Comparison of ENCODE assay signal across 23 cellular contexts in genomic region chr3:136008221-136008620, GRCh38.
"Had no signal": no experiment of that assay in that cellular context is flagged by ENCODE, and none has a peak within 500 bp of the region (broad histone marks: within the 10 kb centered on the region; RNA-seq: fewer than 3 reads in every experiment).

No MANE protein-coding gene starts in this region.

- H2AFZ ChIP-seq: hepatocyte, neural progenitor cell had no signal

- H3K4me3 Mint-ChIP-seq: memory B cell; natural killer cell treated with Interleukin-12 subunit alpha and Interleukin-12 subunit beta and Interleukin-15 and Interleukin-18, amount 100 ng/mL, for 72 hours; neural progenitor cell had no signal

- H3K9me3 Mint-ChIP-seq: memory B cell; natural killer cell treated with Interleukin-12 subunit alpha and Interleukin-12 subunit beta and Interleukin-15 and Interleukin-18, amount 100 ng/mL, for 72 hours; neural progenitor cell had no signal

- H3K36me3 ChIP-seq: colonic mucosa, left ventricle myocardium inferior, lower lobe of right lung, neural progenitor cell, ovary, sigmoid colon, thoracic aorta, transverse colon had no signal

- H3K4me3 ChIP-seq: colonic mucosa, hepatocyte, left ventricle myocardium inferior, lower lobe of right lung, neural progenitor cell, ovary, right atrium auricular region, sigmoid colon, skin epidermis, stomach, thoracic aorta, transverse colon had no signal

- DNase-seq: colonic mucosa; dermis blood vessel endothelial cell; foreskin keratinocyte; head of caudate nucleus; islet precursor cell; left ventricle myocardium inferior; lower lobe of right lung; midbrain; nucleus accumbens; ovary; sigmoid colon; stimulated activated CD4-positive, alpha-beta T cell treated with anti-CD3 and anti-CD28 coated beads, Interleukin-12 subunit alpha, Interleukin-12 subunit beta, amount 100 ng/mL, for 4 hours; stimulated activated naive CD4-positive, alpha-beta T cell; stomach; substantia nigra; transverse colon had no signal

- H3K9me3 ChIP-seq: colonic mucosa, left ventricle myocardium inferior, lower lobe of right lung, ovary, right atrium auricular region, sigmoid colon, stomach, thoracic aorta, transverse colon had no signal

- H3K27ac ChIP-seq: colonic mucosa, foreskin keratinocyte, hepatocyte, left ventricle myocardium inferior, lower lobe of right lung, neural progenitor cell, ovary, right atrium auricular region, sigmoid colon, skin epidermis, stomach, thoracic aorta, transverse colon had no signal

- H3K27ac Mint-ChIP-seq: memory B cell; natural killer cell treated with Interleukin-12 subunit alpha and Interleukin-12 subunit beta and Interleukin-15 and Interleukin-18, amount 100 ng/mL, for 72 hours; neural progenitor cell had no signal

- ATAC-seq: foreskin keratinocyte; lower lobe of right lung; natural killer cell treated with Interleukin-12 subunit alpha and Interleukin-12 subunit beta and Interleukin-15 and Interleukin-18, amount 100 ng/mL, for 72 hours had no signal

- H3K4me1 ChIP-seq: colonic mucosa, left ventricle myocardium inferior, lower lobe of right lung, neural progenitor cell, right atrium auricular region, transverse colon had no signal

- H3K27me3 ChIP-seq: colonic mucosa, foreskin keratinocyte, hepatocyte, neural progenitor cell, ovary, right atrium auricular region, sigmoid colon, stomach, transverse colon had no signal

- H3K9ac ChIP-seq: neural progenitor cell had no signal

- H3K36me3 Mint-ChIP-seq: memory B cell; natural killer cell treated with Interleukin-12 subunit alpha and Interleukin-12 subunit beta and Interleukin-15 and Interleukin-18, amount 100 ng/mL, for 72 hours had no signal

- H3K4me1 Mint-ChIP-seq: memory B cell, neural progenitor cell had no signal

- H3K4me2 ChIP-seq: hepatocyte, neural progenitor cell had no signal
